ENCODE assay signal across 8 cellular contexts in genomic region chr17:45218895-45219661, GRCh38. TPM values are rescaled to one million over a fixed set of nuclear protein-coding genes. Genes with fewer than 3 reads are reported as not detected.
DNase-seq lines count a peak whose midpoint lies in the region; ATAC-seq and TF ChIP-seq lines count a peak whose summit lies in the region.

No MANE protein-coding gene starts in this region.

- no peak overlapping the region for H3K27ac ChIP-seq in BLaER1
- no peak overlapping the region for H3K27ac ChIP-seq in lower lobe of right lung

- H3K36me3 ChIP-seq in BLaER1 (no peaks in the 10 kb centered on the region), lower lobe of right lung (no peaks in the 10 kb centered on the region)

- H4K20me1 ChIP-seq in BLaER1, result no peaks in the 10 kb centered on the region

- ATAC-seq in lower lobe of right lung (peak; percentile 81 to 89), HG03571 (IDR thresholded peaks at IDR 0.05; ENCODE audit: unreplicated experiment) (no peak)

- H3K9ac ChIP-seq in BLaER1, result no peak overlapping the region

- intact Hi-C loops in lower lobe of right lung (cut with DNase I), result no loop called here

- no peak overlapping the region for H3K4me3 ChIP-seq in BLaER1
- no peak overlapping the region for H3K4me3 ChIP-seq in lower lobe of right lung

- peaks cover 48% of the 10 kb centered on the region for H3K4me1 ChIP-seq in BLaER1
- peaks cover 34% of the 10 kb centered on the region for H3K4me1 ChIP-seq in lower lobe of right lung

- H3K27me3 ChIP-seq in BLaER1 (no peaks in the 10 kb centered on the region), lower lobe of right lung (ENCODE audit: low read depth) (no peaks in the 10 kb centered on the region)

- peak; percentile 96 for TF ChIP-seq CTCF in lower lobe of right lung (IDR thresholded peaks at IDR 0.05)

- peak; percentile 62 for DNase-seq in HPDE6-E6E7 (ENCODE audit: extremely low spot score)
- DNase-seq in NCI-H82 (lab: John Stamatoyannopoulos, UW), result peak; percentile 93
- DNase-seq in activated CD4-positive, alpha-beta T cell treated with anti-CD3 and anti-CD28 coated beads, Interleukin-2, amount 50 U/mL, for 48 hours, result peak; percentile 95
- peak; percentile 89 for DNase-seq in dermis blood vessel endothelial cell
- peak; percentile 87 for DNase-seq in lower lobe of right lung
- peak; percentile 92 for DNase-seq in stimulated activated CD8-positive, alpha-beta memory T cell treated with anti-CD3 and anti-CD28 coated beads, Interleukin-15, amount 100 ng/mL, for 1 hour (ENCODE audit: low read depth)

- H3K9me3 ChIP-seq in BLaER1 (no peaks in the 10 kb centered on the region), lower lobe of right lung (no peaks in the 10 kb centered on the region)

- H3K4me2 ChIP-seq in BLaER1, result peak overlapping the region; percentile 98

RNA-seq across cellular contexts. Expression of gene FMNL1, which starts 2.6 kb away (rescaled TPM):
- total RNA-seq in dermis blood vessel endothelial cell, result 1.0 and 4.0 TPM in 2 replicates
- total RNA-seq in lower lobe of right lung, result 87.0 TPM

RNA-seq across cellular contexts. Expression of gene SPATA32, which starts 42.8 kb away (rescaled TPM):
- total RNA-seq in dermis blood vessel endothelial cell (0.05 TPM in 1 of 2 replicates, not detected in the other), lower lobe of right lung (not detected)

RNA-seq across cellular contexts. Expression of gene HEXIM2, which starts 57.4 kb away (rescaled TPM):
- total RNA-seq in dermis blood vessel endothelial cell (4.1 and 4.8 TPM in 2 replicates), lower lobe of right lung (6.4 TPM)

Comparison
In these comparisons a context has a peak if more than half of its experiments do, and no peak if none do; other contexts are left out.
1. RNA of gene FMNL1, which starts 2.6 kb away (total RNA-seq): 87.0 TPM in lower lobe of right lung (single experiment); 1.0 to 4.0 TPM in dermis blood vessel endothelial cell; every median in the first group is over 10 times any median in the second.
2. Peak in every context shown above with its lines, with median percentiles within 50 percentile points of each other: DNase-seq.